1 cellular context compared by ENCODE assay signal in the genomic region with DNA sequence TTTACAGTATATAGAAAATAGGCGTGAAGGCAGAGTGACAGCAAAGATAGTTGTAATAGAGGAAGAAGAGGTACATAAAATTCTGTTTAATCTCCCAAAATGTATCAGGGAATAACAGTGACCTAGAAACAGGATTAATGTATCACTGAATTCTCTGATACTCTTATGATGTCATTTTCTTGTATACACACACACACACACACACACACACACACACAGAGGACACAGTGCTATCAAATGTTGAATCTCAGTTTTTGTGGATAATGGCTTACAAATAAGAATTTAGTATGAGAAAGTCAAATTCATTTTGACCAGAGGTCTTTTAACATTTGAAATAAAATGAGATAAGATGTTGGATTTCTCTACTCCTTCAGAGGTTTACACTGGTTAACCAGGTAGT.
TF ChIP-seq lines count a peak whose summit lies in the region.

No MANE protein-coding gene starts in this region.

TF ChIP-seq in endothelial cell of umbilical vein, 7 proteins besides CTCF, POLR2A, EP300 and RAD21:
- TF ChIP-seq MYC (IDR thresholded peaks at IDR 0.05; ENCODE audit: low read depth, low read length) (no peak), POLR2AphosphoS5 (IDR thresholded peaks at IDR 0.05; ENCODE audit: insufficient read depth, low read depth, low read length) (no peak), JUN (IDR thresholded peaks at IDR 0.05; ENCODE audit: borderline replicate concordance, insufficient read depth, insufficient read length, low read depth) (no peak), EZH2 (IDR thresholded peaks at IDR 0.05; ENCODE audit: borderline replicate concordance, low read depth, low read length, severe bottlenecking) (no peak), FOS (IDR thresholded peaks at IDR 0.05; ENCODE audit: borderline replicate concordance, insufficient read depth, low read length) (no peak), GATA2 (IDR thresholded peaks at IDR 0.05; ENCODE audit: insufficient read depth, insufficient read length, low read depth, low read length) (no peak)
- TF ChIP-seq, protein P1, sequence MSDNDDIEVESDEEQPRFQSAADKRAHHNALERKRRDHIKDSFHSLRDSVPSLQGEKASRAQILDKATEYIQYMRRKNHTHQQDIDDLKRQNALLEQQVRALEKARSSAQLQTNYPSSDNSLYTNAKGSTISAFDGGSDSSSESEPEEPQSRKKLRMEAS (IDR thresholded peaks at IDR 0.05; ENCODE audit: insufficient read depth, insufficient read length), result no peak
